Comparison of ENCODE assay signal across 7 cellular contexts in genomic region chr6:111625511-111626331, GRCh38. TPM values are rescaled to one million over a fixed set of nuclear protein-coding genes. Genes with fewer than 3 reads are reported as not detected.
A peak's percentile ranks its signal among the peaks of the same experiment; 100 is the strongest.
DNase-seq lines count a peak whose midpoint lies in the region; ATAC-seq lines count a peak whose summit lies in the region.

No MANE protein-coding gene starts in this region.

- intact Hi-C loops in right cardiac atrium (cut with DNase I), result no loop called here

- no peaks in the 10 kb centered on the region for H3K27me3 ChIP-seq in right cardiac atrium (ENCODE audit: control insufficient read depth, insufficient read depth)

- peak overlapping the region; percentile 90 for H3K27ac ChIP-seq in right cardiac atrium (ENCODE audit: low read length)

- peak overlapping the region; percentile 51 for H3K4me3 ChIP-seq in right cardiac atrium (ENCODE audit: low read length)

- peak; percentile 71 for DNase-seq in M059J (ENCODE audit: low read depth)
- DNase-seq in amygdala (lab: John Stamatoyannopoulos, UW), result peak in 40 of 56 donors; percentile 6 to 73 (median 42)
- DNase-seq in right cardiac atrium, result peak; percentile 67 to 84 (median 83)
- DNase-seq in stromal cell of bone marrow (ENCODE audit: low read depth), result peak; percentile 81
- DNase-seq in HPDE6-E6E7 (ENCODE audit: extremely low spot score), result no peak

- H3K9me3 ChIP-seq in right cardiac atrium (ENCODE audit: control insufficient read depth, low read length), result no peaks in the 10 kb centered on the region

- 40% methylated on average over 17 of the region's 17 CpGs for WGBS in right cardiac atrium

- peaks cover 4% of the 10 kb centered on the region for H3K4me1 ChIP-seq in right cardiac atrium (ENCODE audit: control insufficient read depth, insufficient read depth, low read length)

- ATAC-seq in right cardiac atrium, result peak; percentile 74 to 81
- ATAC-seq in HG02981 (IDR thresholded peaks at IDR 0.05; ENCODE audit: unreplicated experiment), result no peak
- ATAC-seq in GM19397 (IDR thresholded peaks at IDR 0.05; ENCODE audit: unreplicated experiment), result no peak

RNA-seq across cellular contexts. Expression of gene TRAF3IP2, which starts 20.0 kb away (rescaled TPM):
- 46.8 and 51.1 TPM in 2 replicates for total RNA-seq in M059J (2014; rRNA removed; shearing (Covaris generic))
- total RNA-seq in right cardiac atrium, result 10 to 100 TPM; 12.7 to 16.0 (median 13.1) TPM
- polyA plus RNA-seq in right cardiac atrium, result 14.1 TPM

Comparison
In these comparisons a context has a peak if more than half of its experiments do, and no peak if none do; other contexts are left out.
1. ATAC-seq: peak in right cardiac atrium (2 of 2); none in HG02981 (single experiment) and GM19397 (single experiment).